Comparison of ENCODE assay signal across 8 cellular contexts in genomic region chr5:54310433-54311177, GRCh38. TPM values are rescaled to one million over a fixed set of nuclear protein-coding genes. Genes with fewer than 3 reads are reported as not detected.
A peak's percentile ranks its signal among the peaks of the same experiment; 100 is the strongest.
DNase-seq lines count a peak whose midpoint lies in the region; ATAC-seq and TF ChIP-seq lines count a peak whose summit lies in the region.

ARL15 (minus strand) TSS chr5:54310573.

- H3K4me3 Mint-ChIP-seq in GM23338 = peak within 1 kb of the TSS; percentile 94
- peak within 1 kb of the TSS; percentile 99 for H3K4me3 Mint-ChIP-seq in activated T-helper 17 cell treated with anti-CD3 and anti-CD28 coated beads, Interleukin-2, amount 50 U/mL, for 72 hours
- peak within 1 kb of the TSS; percentile 89 to 99 (median 95) for H3K4me3 Mint-ChIP-seq in naive thymus-derived CD8-positive, alpha-beta T cell

- H3K4me1 Mint-ChIP-seq in GM23338 = peaks cover 20% of the 10 kb centered on the region
- peaks cover 17% of the 10 kb centered on the region for H3K4me1 Mint-ChIP-seq in activated T-helper 17 cell treated with anti-CD3 and anti-CD28 coated beads, Interleukin-2, amount 50 U/mL, for 72 hours
- peaks cover 13 to 35% (median 29%) of the 10 kb centered on the region in 4 donors for H3K4me1 Mint-ChIP-seq in naive thymus-derived CD8-positive, alpha-beta T cell

- H3K9me2 ChIP-seq in DOHH2 (replicated peaks; ENCODE audit: control insufficient read depth, low read length) = no peaks in the 10 kb centered on the region
- H3K9me2 ChIP-seq in GM23338 (ENCODE audit: insufficient read depth) = no peaks in the 10 kb centered on the region

- H3K27me3 Mint-ChIP-seq in GM23338 (ENCODE audit: insufficient read depth, low read depth, poor library complexity) = peaks cover 12% of the 10 kb centered on the region
- peaks cover 6% of the 10 kb centered on the region for H3K27me3 Mint-ChIP-seq in activated T-helper 17 cell treated with anti-CD3 and anti-CD28 coated beads, Interleukin-2, amount 50 U/mL, for 72 hours
- H3K27me3 Mint-ChIP-seq in naive thymus-derived CD8-positive, alpha-beta T cell = peaks cover 4 to 14% (median 7%) of the 10 kb centered on the region in 5 donors

- peak within 1 kb of the TSS; percentile 99 for H2AFZ ChIP-seq in GM23338

- TF ChIP-seq CTCF in DOHH2 (IDR thresholded peaks at IDR 0.05; ENCODE audit: low read depth, low read length, poor library complexity, severe bottlenecking) = no peak
- no peak for TF ChIP-seq CTCF in GM23338 (conservative IDR thresholded peaks at IDR 0.05; ENCODE audit: low read depth in 2 of 2)
- TF ChIP-seq CTCF in fibroblast of mammary gland (conservative IDR thresholded peaks at IDR 0.05; ENCODE audit: control insufficient read depth, insufficient read depth, low read depth, low read length) = no peak

- H3K79me2 ChIP-seq in DOHH2 (ENCODE audit: control insufficient read depth, low read length) = peaks cover 21% of the 10 kb centered on the region
- peaks cover 40% of the 10 kb centered on the region for H3K79me2 ChIP-seq in GM23338 (replicated peaks; ENCODE audit: insufficient read depth)

- DNase-seq in GM23338 (ENCODE audit: low spot score) (peak; percentile 98), LHCN-M2 (ENCODE audit: low read depth) (peak; percentile 97), RPMI8226 (peak; percentile 98), fibroblast of mammary gland (ENCODE audit: low read depth) (peak; percentile 95)
- peak; percentile 94 to 99 (median 97) for DNase-seq in naive thymus-derived CD8-positive, alpha-beta T cell
- DNase-seq in stimulated activated naive CD4-positive, alpha-beta T cell (lab: John Stamatoyannopoulos, UW) = peak; percentile 96 to 98 (median 97)

- H3K9me3 Mint-ChIP-seq in GM23338 = 0 out of 3 replicates have a peak, but pooled peaks cover 2% of the 10 kb centered on the region
- no peaks in the 10 kb centered on the region for H3K9me3 Mint-ChIP-seq in activated T-helper 17 cell treated with anti-CD3 and anti-CD28 coated beads, Interleukin-2, amount 50 U/mL, for 72 hours
- H3K9me3 Mint-ChIP-seq in naive thymus-derived CD8-positive, alpha-beta T cell = peaks cover 0 to 1% (median 0%) of the 10 kb centered on the region in 9 donors

- H3K4me1 ChIP-seq in DOHH2 (ENCODE audit: control insufficient read depth, low read length) (peaks cover 18% of the 10 kb centered on the region), GM23338 (ENCODE audit: insufficient read depth) (peaks cover 30% of the 10 kb centered on the region)

- no peaks in the 10 kb centered on the region for H3K36me3 Mint-ChIP-seq in GM23338 (ENCODE audit: low read depth)
- H3K36me3 Mint-ChIP-seq in activated T-helper 17 cell treated with anti-CD3 and anti-CD28 coated beads, Interleukin-2, amount 50 U/mL, for 72 hours (ENCODE audit: low read depth) = peaks cover 7% of the 10 kb centered on the region
- no peaks in the 10 kb centered on the region for H3K36me3 Mint-ChIP-seq in naive thymus-derived CD8-positive, alpha-beta T cell

- 0 out of 2 replicates have a peak, but pooled peaks cover 2% of the 10 kb centered on the region for H3K36me3 ChIP-seq in DOHH2 (ENCODE audit: control insufficient read depth, low read length)
- H3K36me3 ChIP-seq in GM23338 (ENCODE audit: insufficient read depth) = no peaks in the 10 kb centered on the region

- H3K4me3 ChIP-seq in DOHH2 (ENCODE audit: low read length) (peak within 1 kb of the TSS; percentile 92), GM23338 (peak within 1 kb of the TSS; percentile 91), fibroblast of mammary gland (ENCODE audit: control insufficient read depth, low read depth, low read length) (peak within 1 kb of the TSS; percentile 93)

- H3K4me2 ChIP-seq in DOHH2 (ENCODE audit: low read length) (peak within 1 kb of the TSS; percentile 95), GM23338 (peak within 1 kb of the TSS; percentile 86)

- peak within 1 kb of the TSS; percentile 97 for H3K27ac Mint-ChIP-seq in GM23338
- peak within 1 kb of the TSS; percentile 99 for H3K27ac Mint-ChIP-seq in activated T-helper 17 cell treated with anti-CD3 and anti-CD28 coated beads, Interleukin-2, amount 50 U/mL, for 72 hours
- peak within 1 kb of the TSS; percentile 93 to 98 (median 96) for H3K27ac Mint-ChIP-seq in naive thymus-derived CD8-positive, alpha-beta T cell

- no peaks in the 10 kb centered on the region; the same call in 1 of the 2 replicates for H3K27me3 ChIP-seq in DOHH2 (ENCODE audit: control insufficient read depth, low read length)
- peaks cover 22% of the 10 kb centered on the region; the same call in 1 of the 2 replicates for H3K27me3 ChIP-seq in GM23338 (ENCODE audit: insufficient read depth)

- no peaks in the 10 kb centered on the region for H4K20me1 ChIP-seq in DOHH2 (ENCODE audit: control insufficient read depth, insufficient read depth, low read depth, low read length)
- peaks cover 10% of the 10 kb centered on the region for H4K20me1 ChIP-seq in GM23338 (replicated peaks; ENCODE audit: insufficient read depth)

- 0 out of 2 replicates have a peak, but pooled peaks cover 4% of the 10 kb centered on the region for H3K9me3 ChIP-seq in DOHH2 (ENCODE audit: control insufficient read depth, insufficient read depth, low read length)

- POLR2A ChIA-PET in naive thymus-derived CD8-positive, alpha-beta T cell (lab: Charles Lee) = interaction anchor here (0.9 to 1.5 kb wide), 4 partner anchors 13 to 995 kb away, joined by 3 to 5 read pairs (median 4); no protein-coding TSS in a partner anchor

- peak within 1 kb of the TSS; percentile 28; the same call in 1 of the 2 replicates for H3K27ac ChIP-seq in DOHH2 (ENCODE audit: low read depth, low read length)
- H3K27ac ChIP-seq in GM23338 (ENCODE audit: low read depth) = peak within 1 kb of the TSS; percentile 78

- peak; percentile 84 for ATAC-seq in GM23338
- peak; percentile 96 for ATAC-seq in activated T-helper 17 cell treated with anti-CD3 and anti-CD28 coated beads, Interleukin-2, amount 50 U/mL, for 72 hours (replicated peaks)
- ATAC-seq in naive thymus-derived CD8-positive, alpha-beta T cell = peak; percentile 91 to 93

- no peaks in the 10 kb centered on the region for H3F3A ChIP-seq in DOHH2 (ENCODE audit: control insufficient read depth, insufficient read depth)
- H3F3A ChIP-seq in GM23338 (replicated peaks; ENCODE audit: low read depth) = no peaks in the 10 kb centered on the region

TF ChIP-seq in GM23338, 12 proteins besides CTCF, POLR2A, EP300 and RAD21 (continues in another document):
- TF ChIP-seq POLR2AphosphoS5 (IDR thresholded peaks at IDR 0.05; ENCODE audit: low read depth) = peak; percentile 99
- TF ChIP-seq ETS1 (IDR thresholded peaks at IDR 0.05) = no peak
- no peak for TF ChIP-seq NANOG (IDR thresholded peaks at IDR 0.05; ENCODE audit: borderline replicate concordance)
- TF ChIP-seq EZH2 (IDR thresholded peaks at IDR 0.05; ENCODE audit: low read depth, unreplicated experiment) = no peak
- TF ChIP-seq CREB1 (CRISPR knock-in tag; IDR thresholded peaks at IDR 0.05; ENCODE audit: low read depth) = 0 out of 2 replicates have a peak, but pooled peaks have one; percentile 16

RNA-seq across cellular contexts. Expression of gene ARL15, which starts in this region (rescaled TPM):
- 34.5 and 54.0 TPM in 2 replicates for total RNA-seq in GM23338 (2014; rRNA removed; shearing (Covaris generic))
- polyA plus RNA-seq in GM23338 (2016; fragmentation: Nextera tagmentation; extraction: Ambion mirVana) = 12.1 and 13.0 TPM in 2 replicates
- 8.7 and 11.2 TPM in 2 replicates for total RNA-seq in LHCN-M2 (2014; rRNA removed)
- polyA plus RNA-seq in LHCN-M2 (2012) = 7.3 TPM
- 1 to 10 TPM; 6.8 to 8.3 TPM for total RNA-seq in activated T-helper 17 cell treated with anti-CD3 and anti-CD28 coated beads, Interleukin-2, amount 50 U/mL, for 72 hours
- 10 to 100 TPM in 1 of 2 experiments, 1 to 10 TPM in 1; 9.9 to 12.8 TPM for total RNA-seq in naive thymus-derived CD8-positive, alpha-beta T cell
- polyA plus RNA-seq in naive thymus-derived CD8-positive, alpha-beta T cell = 10 to 100 TPM; 10.4 to 15.2 (median 12.4) TPM

Comparison
In these comparisons a context has a peak if more than half of its experiments do, and no peak if none do; other contexts are left out.
1. Peak in every context shown above with its lines: DNase-seq, ATAC-seq, H3K4me3 ChIP-seq and H3K27ac ChIP-seq.